ENCODE assay signal across 8 cellular contexts in genomic region chr7:100887186-100887954, GRCh38. TPM values are rescaled to one million over a fixed set of nuclear protein-coding genes. Genes with fewer than 3 reads are reported as not detected.
DNase-seq lines count a peak whose midpoint lies in the region; ATAC-seq and TF ChIP-seq lines count a peak whose summit lies in the region.

No MANE protein-coding gene starts in this region.

- ATAC-seq in GM18508 (IDR thresholded peaks at IDR 0.05; ENCODE audit: insufficient read depth, unreplicated experiment) (peak; percentile 34), HG02840 (IDR thresholded peaks at IDR 0.05; ENCODE audit: low FRiP score, unreplicated experiment) (peak; percentile 34), RWPE2 (ENCODE audit: low read depth) (no peak), GM19397 (IDR thresholded peaks at IDR 0.05; ENCODE audit: unreplicated experiment) (no peak), GM21717 (IDR thresholded peaks at IDR 0.05; ENCODE audit: unreplicated experiment) (no peak)

- H3K4me1 ChIP-seq in RWPE2 (ENCODE audit: insufficient read depth, poor library complexity, severe bottlenecking) (peaks cover 18% of the 10 kb centered on the region), breast epithelium (peaks cover 0 to 10% of the 10 kb centered on the region in 2 donors)

- H3K27ac ChIP-seq in RWPE2 (ENCODE audit: poor library complexity, severe bottlenecking) (peak overlapping the region; percentile 86), breast epithelium (peak overlapping the region; percentile 7 to 55), skin epidermis (peak overlapping the region in 15 of 21 experiments; percentile 3 to 97 (median 67))

- TF ChIP-seq POLR2A in breast epithelium (IDR thresholded peaks at IDR 0.05): no peak

- no peak for DNase-seq in RWPE2 (ENCODE audit: low spot score)
- no peak for DNase-seq in breast epithelium (ENCODE audit: low spot score in 2 of 2)
- DNase-seq in NCI-H510A treated with DMSO at 0.1 percent for 48 hours (lab: John Stamatoyannopoulos, UW): no peak

- H3K27me3 ChIP-seq in RWPE2 (ENCODE audit: insufficient read depth, poor library complexity, severe bottlenecking) (no peaks in the 10 kb centered on the region), breast epithelium (no peaks in the 10 kb centered on the region)

- TF ChIP-seq CTCF in RWPE2 (IDR thresholded peaks at IDR 0.05; ENCODE audit: poor library complexity, severe bottlenecking) (no peak), breast epithelium (IDR thresholded peaks at IDR 0.05) (no peak)

- H3K36me3 ChIP-seq in RWPE2 (ENCODE audit: low read depth): peaks cover 63% of the 10 kb centered on the region
- peaks cover 21% of the 10 kb centered on the region for H3K36me3 ChIP-seq in breast epithelium

- H3K4me3 ChIP-seq in RWPE2 (ENCODE audit: severe bottlenecking): no peak overlapping the region
- H3K4me3 ChIP-seq in breast epithelium: no peak overlapping the region
- peak overlapping the region in 1 of 7 experiments; percentile 0 for H3K4me3 ChIP-seq in skin epidermis

- intact Hi-C loops in breast epithelium (cut with DNase I; ENCODE audit: low total_unique reads): no loop called here

- H3K9me3 ChIP-seq in RWPE2 (ENCODE audit: severe bottlenecking): no peaks in the 10 kb centered on the region
- no peaks in the 10 kb centered on the region for H3K9me3 ChIP-seq in breast epithelium

RNA-seq across cellular contexts. Expression of gene UFSP1, which starts 2.1 kb away (rescaled TPM):
- total RNA-seq in breast epithelium: 1 to 10 TPM; 2.9 to 4.2 (median 3.7) TPM

RNA-seq across cellular contexts. Expression of gene ACHE, which starts 8.3 kb away (rescaled TPM):
- total RNA-seq in breast epithelium: 1 to 10 TPM in 2 of 3 donors, under 1 TPM in 1; 0.64 to 4.3 (median 3.2) TPM

RNA-seq across cellular contexts. Expression of gene SRRT, which starts 12.5 kb away (rescaled TPM):
- total RNA-seq in breast epithelium: 100 to 1,000 TPM in 2 of 3 donors, 10 to 100 TPM in 1; 45.8 to 111 (median 104) TPM

RNA-seq across cellular contexts. Expression of gene TRIP6, which starts 20.2 kb away (rescaled TPM):
- total RNA-seq in breast epithelium: 10 to 100 TPM; 45.3 to 62.8 (median 49.8) TPM

RNA-seq across cellular contexts. Expression of gene SLC12A9, which starts 34.9 kb away (rescaled TPM):
- 10 to 100 TPM; 13.3 to 18.0 (median 16.7) TPM for total RNA-seq in breast epithelium

Comparison
In these comparisons a context has a peak if more than half of its experiments do, and no peak if none do; other contexts are left out.
1. ATAC-seq: peak in GM18508 (single experiment) and HG02840 (single experiment); none in RWPE2 (single experiment), GM19397 (single experiment) and GM21717 (single experiment).
2. H3K27ac ChIP-seq: peak in every context shown above with its lines; median percentile 86 in RWPE2; 67 in skin epidermis; 31 in breast epithelium.